Comparison of ENCODE assay signal across 2 cellular contexts in the genomic region with DNA sequence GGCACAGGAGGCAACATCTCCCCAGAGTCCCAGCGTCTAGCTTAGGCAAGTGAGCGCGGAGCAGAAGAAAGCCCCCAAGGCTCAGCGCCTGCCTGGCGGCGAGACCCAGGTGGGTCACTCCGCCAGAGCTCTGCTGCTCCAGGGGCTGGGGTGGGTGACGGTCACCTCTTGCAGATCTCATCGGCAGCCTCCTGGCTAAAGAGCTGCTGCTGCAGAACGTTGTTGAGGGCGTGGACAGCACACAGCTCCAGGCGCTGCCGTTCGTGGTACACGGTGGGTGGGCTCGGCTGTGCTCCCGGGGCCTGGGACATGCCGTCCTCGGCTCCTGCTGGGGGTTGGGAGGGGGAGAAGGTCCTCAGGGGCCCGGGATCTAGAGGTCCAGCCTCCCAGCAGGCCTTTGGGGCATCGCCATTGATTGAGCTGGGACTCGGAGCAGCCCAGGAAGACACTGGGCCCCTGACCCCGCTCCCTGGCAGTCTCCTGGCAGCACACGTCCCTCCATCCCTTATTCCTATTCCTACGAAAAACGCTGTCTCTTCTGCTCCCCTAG.
TF ChIP-seq lines count a peak whose summit lies in the region.

No MANE protein-coding gene starts in this region.

TF ChIP-seq in endothelial cell of umbilical vein, 7 proteins besides CTCF, POLR2A, EP300 and RAD21:
- TF ChIP-seq EZH2 (IDR thresholded peaks at IDR 0.05; ENCODE audit: borderline replicate concordance, low read depth, low read length, severe bottlenecking), result no peak

TF ChIP-seq in neural cell, 6 proteins besides CTCF, POLR2A, EP300 and RAD21:
- TF ChIP-seq, protein P1, sequence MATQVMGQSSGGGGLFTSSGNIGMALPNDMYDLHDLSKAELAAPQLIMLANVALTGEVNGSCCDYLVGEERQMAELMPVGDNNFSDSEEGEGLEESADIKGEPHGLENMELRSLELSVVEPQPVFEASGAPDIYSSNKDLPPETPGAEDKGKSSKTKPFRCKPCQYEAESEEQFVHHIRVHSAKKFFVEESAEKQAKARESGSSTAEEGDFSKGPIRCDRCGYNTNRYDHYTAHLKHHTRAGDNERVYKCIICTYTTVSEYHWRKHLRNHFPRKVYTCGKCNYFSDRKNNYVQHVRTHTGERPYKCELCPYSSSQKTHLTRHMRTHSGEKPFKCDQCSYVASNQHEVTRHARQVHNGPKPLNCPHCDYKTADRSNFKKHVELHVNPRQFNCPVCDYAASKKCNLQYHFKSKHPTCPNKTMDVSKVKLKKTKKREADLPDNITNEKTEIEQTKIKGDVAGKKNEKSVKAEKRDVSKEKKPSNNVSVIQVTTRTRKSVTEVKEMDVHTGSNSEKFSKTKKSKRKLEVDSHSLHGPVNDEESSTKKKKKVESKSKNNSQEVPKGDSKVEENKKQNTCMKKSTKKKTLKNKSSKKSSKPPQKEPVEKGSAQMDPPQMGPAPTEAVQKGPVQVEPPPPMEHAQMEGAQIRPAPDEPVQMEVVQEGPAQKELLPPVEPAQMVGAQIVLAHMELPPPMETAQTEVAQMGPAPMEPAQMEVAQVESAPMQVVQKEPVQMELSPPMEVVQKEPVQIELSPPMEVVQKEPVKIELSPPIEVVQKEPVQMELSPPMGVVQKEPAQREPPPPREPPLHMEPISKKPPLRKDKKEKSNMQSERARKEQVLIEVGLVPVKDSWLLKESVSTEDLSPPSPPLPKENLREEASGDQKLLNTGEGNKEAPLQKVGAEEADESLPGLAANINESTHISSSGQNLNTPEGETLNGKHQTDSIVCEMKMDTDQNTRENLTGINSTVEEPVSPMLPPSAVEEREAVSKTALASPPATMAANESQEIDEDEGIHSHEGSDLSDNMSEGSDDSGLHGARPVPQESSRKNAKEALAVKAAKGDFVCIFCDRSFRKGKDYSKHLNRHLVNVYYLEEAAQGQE (IDR thresholded peaks at IDR 0.05; ENCODE audit: borderline replicate concordance), result no peak
- TF ChIP-seq EZH2 (IDR thresholded peaks at IDR 0.05; ENCODE audit: borderline replicate concordance, insufficient read depth, low read length, poor library complexity, severe bottlenecking) (no peak), TAF1 (IDR thresholded peaks at IDR 0.05; ENCODE audit: low read depth) (no peak), POLR2AphosphoS5 (IDR thresholded peaks at IDR 0.05) (peak; percentile 82)
TF ChIP-seq in neural cell: peak in this region for 1.
